Comparison of ENCODE assay signal across 18 cellular contexts in genomic region chr2:130847776-130848517, GRCh38.
"Had no signal": no experiment of that assay in that cellular context is flagged by ENCODE, and none has a peak within 500 bp of the region (broad histone marks: within the 10 kb centered on the region; RNA-seq: fewer than 3 reads in every experiment).

No MANE protein-coding gene starts in this region.

- H3K36me3 ChIP-seq: colonic mucosa, esophagus squamous epithelium, ovary, sigmoid colon had no signal

- H3K36me3 Mint-ChIP-seq: naive thymus-derived CD4-positive, alpha-beta T cell; stimulated activated naive B cell treated with anti-CD40 and anti-IgM and Interleukin-4, amounts not matched to agents 10 μg/mL and 1 μg/mL and 100 μg/mL, for 72 hours had no signal

- H3K27me3 ChIP-seq: colonic mucosa, esophagus squamous epithelium, ovary, sigmoid colon had no signal

- ATAC-seq: left lobe of liver; naive thymus-derived CD4-positive, alpha-beta T cell; stimulated activated naive B cell treated with anti-CD40 and anti-IgM and Interleukin-4, amounts not matched to agents 10 μg/mL and 1 μg/mL and 100 μg/mL, for 72 hours had no signal

- H3K4me3 ChIP-seq: colonic mucosa, esophagus squamous epithelium, ovary, sigmoid colon, skin epidermis had no signal

- H3K27ac Mint-ChIP-seq: naive thymus-derived CD4-positive, alpha-beta T cell; nephron progenitor cell; stimulated activated naive B cell treated with anti-CD40 and anti-IgM and Interleukin-4, amounts not matched to agents 10 μg/mL and 1 μg/mL and 100 μg/mL, for 72 hours had no signal

- H3K9me3 Mint-ChIP-seq: naive thymus-derived CD4-positive, alpha-beta T cell; nephron progenitor cell; stimulated activated naive B cell treated with anti-CD40 and anti-IgM and Interleukin-4, amounts not matched to agents 10 μg/mL and 1 μg/mL and 100 μg/mL, for 72 hours had no signal

- H3K4me1 ChIP-seq: colonic mucosa, sigmoid colon had no signal

- DNase-seq: cerebellar nuclear complex; colonic mucosa; dermis blood vessel endothelial cell; esophagus squamous epithelium; foreskin fibroblast; head of caudate nucleus; hippocampal formation; kidney glomerular epithelial cell; mammary epithelial cell; naive thymus-derived CD4-positive, alpha-beta T cell; nephron progenitor cell; ovary; sigmoid colon; stimulated activated CD4-positive, alpha-beta T cell treated with anti-CD3 and anti-CD28 coated beads, Interleukin-2, amount 100 ng/mL, for 24 hours; stimulated activated CD4-positive, alpha-beta T cell treated with anti-CD3 and anti-CD28 coated beads, Interleukin-4, amount 100 ng/mL, for 4 hours; stimulated activated naive B cell treated with anti-CD40 and anti-IgM and Interleukin-4, amounts not matched to agents 10 μg/mL and 1 μg/mL and 100 μg/mL, for 72 hours had no signal

- H3K4me1 Mint-ChIP-seq: naive thymus-derived CD4-positive, alpha-beta T cell; stimulated activated naive B cell treated with anti-CD40 and anti-IgM and Interleukin-4, amounts not matched to agents 10 μg/mL and 1 μg/mL and 100 μg/mL, for 72 hours had no signal

- H3K9me3 ChIP-seq: colonic mucosa, esophagus squamous epithelium, ovary, sigmoid colon had no signal

- H3K4me3 Mint-ChIP-seq: naive thymus-derived CD4-positive, alpha-beta T cell; nephron progenitor cell; stimulated activated naive B cell treated with anti-CD40 and anti-IgM and Interleukin-4, amounts not matched to agents 10 μg/mL and 1 μg/mL and 100 μg/mL, for 72 hours had no signal

- H3K27ac ChIP-seq: colonic mucosa, esophagus squamous epithelium, ovary, sigmoid colon, skin epidermis had no signal
